ENCODE assay signal across 8 cellular contexts in the genomic region with DNA sequence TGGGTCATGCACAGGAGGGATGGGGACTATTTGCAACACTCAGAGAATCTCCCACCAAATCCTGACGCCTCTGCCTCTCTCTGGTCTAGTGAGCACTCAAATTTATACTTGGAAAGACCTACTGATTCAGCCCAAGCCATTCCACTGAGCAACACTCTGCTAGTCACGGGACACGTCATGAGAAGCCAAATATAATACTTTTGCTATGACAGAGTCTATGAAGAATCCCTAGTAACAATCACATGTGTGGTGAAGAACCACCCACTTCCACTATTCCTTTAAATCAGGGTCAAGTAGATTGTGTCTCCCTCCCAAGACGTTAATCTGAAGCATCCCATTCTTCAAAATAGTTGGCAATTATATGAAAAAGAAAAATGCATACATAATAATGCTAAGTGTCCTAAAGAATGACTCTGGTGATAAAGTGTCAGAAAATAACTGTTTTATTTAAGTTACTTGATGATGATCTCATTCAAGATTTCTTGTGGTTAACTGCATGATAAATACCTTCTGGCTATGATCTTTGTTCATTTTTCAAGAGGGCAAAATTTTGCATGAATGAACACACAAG. TPM values are rescaled to one million over a fixed set of nuclear protein-coding genes. Genes with fewer than 3 reads are reported as not detected.
DNase-seq lines count a peak whose midpoint lies in the region; ATAC-seq, FAIRE-seq and TF ChIP-seq lines count a peak whose summit lies in the region.

No MANE protein-coding gene starts in this region.

- in situ Hi-C loops in HepG2 (cut with HindIII; ENCODE audit: extremely low pct_ligation_motif_present, low pct_unique_long_range_greater_than_20kb) = no loop called here

- H3K4me3 Mint-ChIP-seq in CD4-positive, alpha-beta memory T cell = no peak overlapping the region
- H3K4me3 Mint-ChIP-seq in type B pancreatic cell = no peak overlapping the region

- WGBS in HepG2 (ENCODE audit: low lambda C conversion rate) = 97% methylated on average over 4 of the region's 4 CpGs

- intact Hi-C loops in HepG2 (cut with micrococcal nuclease; ENCODE audit: unreplicated experiment) = no loop called here
- intact Hi-C loops in CD4-positive, alpha-beta memory T cell (cut with micrococcal nuclease) = no loop called here

- no peaks in the 10 kb centered on the region for H3K27me3 Mint-ChIP-seq in CD4-positive, alpha-beta memory T cell
- H3K27me3 Mint-ChIP-seq in type B pancreatic cell = no peaks in the 10 kb centered on the region

- no peak overlapping the region for H2AFZ ChIP-seq in HepG2 (ENCODE audit: low read length)

- H3K27me3 ChIP-seq in bronchial epithelial cell (ENCODE audit: control insufficient read depth, insufficient read depth, low read length) (no peaks in the 10 kb centered on the region), HepG2 (ENCODE audit: control insufficient read depth in 1 of 2, insufficient read depth in 2 of 2, low read length in 2 of 2) (no peaks in the 10 kb centered on the region)
- H3K27me3 ChIP-seq in CD4-positive, alpha-beta memory T cell (ENCODE audit: insufficient read depth, low read length) = no peaks in the 10 kb centered on the region

- H3K4me1 Mint-ChIP-seq in CD4-positive, alpha-beta memory T cell = peaks cover 28 to 42% (median 39%) of the 10 kb centered on the region in 4 donors
- H3K4me1 Mint-ChIP-seq in type B pancreatic cell (ENCODE audit: unreplicated experiment) = peaks cover 21% of the 10 kb centered on the region

- peaks cover 15% of the 10 kb centered on the region for H3K4me1 ChIP-seq in HepG2 (ENCODE audit: insufficient read depth, low read length)
- no peaks in the 10 kb centered on the region for H3K4me1 ChIP-seq in CD4-positive, alpha-beta memory T cell (ENCODE audit: insufficient read depth, low read length)

- no TSS peak for BruUV-seq in HepG2 (replicated peaks; lab: Mats Ljungman, UMichigan)

- no peaks in the 10 kb centered on the region for H3K36me3 ChIP-seq in bronchial epithelial cell (ENCODE audit: control insufficient read depth, insufficient read depth, low read length)
- H3K36me3 ChIP-seq in HepG2 (replicated peaks in 1 of 2; ENCODE audit: control insufficient read depth in 1 of 2, insufficient read depth in 2 of 2, low read length in 2 of 2) = peaks cover 0 to 2% of the 10 kb centered on the region in 2 experiments; a peak in 1 of 5 replicates
- no peaks in the 10 kb centered on the region for H3K36me3 ChIP-seq in CD4-positive, alpha-beta memory T cell (ENCODE audit: insufficient read depth, low read length)

- TF ChIP-seq CTCF in bronchial epithelial cell (IDR thresholded peaks at IDR 0.05; ENCODE audit: insufficient read depth, low read length, severe bottlenecking) (no peak), omental fat pad (IDR thresholded peaks at IDR 0.05) (no peak), HepG2 (CRISPR knock-in tag; IDR thresholded peaks at IDR 0.05) (no peak), type B pancreatic cell (conservative IDR thresholded peaks at IDR 0.05) (no peak)

- POLR2A ChIA-PET in HepG2 (lab: Yijun Ruan, JAX) = no interaction called here
- POLR2A ChIA-PET in CD4-positive, alpha-beta memory T cell (lab: Charles Lee; ENCODE audit: partially characterized antibody) = no interaction called here

- TF ChIP-seq EP300 in HepG2 (IDR thresholded peaks at IDR 0.05; ENCODE audit: low read depth in 2 of 2, low read length in 2 of 2) (no peak), HepG2 (CRISPR knock-in tag; IDR thresholded peaks at IDR 0.05; ENCODE audit: borderline replicate concordance) (no peak)

- peak; percentile 96 for DNase-seq in EL
- peak; percentile 93 for DNase-seq in bronchial epithelial cell (ENCODE audit: low read depth)
- DNase-seq in omental fat pad (ENCODE audit: low spot score) = no peak
- no peak for DNase-seq in HepG2 (ENCODE audit: low spot score)
- no peak for DNase-seq in CD4-positive, alpha-beta memory T cell
- DNase-seq in type B pancreatic cell (ENCODE audit: extremely low spot score, unreplicated experiment) = no peak
- DNase-seq in effector CD4-positive, alpha-beta T cell = no peak

- peak; percentile 55 for ATAC-seq in HG03159 (IDR thresholded peaks at IDR 0.05; ENCODE audit: unreplicated experiment)
- ATAC-seq in omental fat pad (ENCODE audit: low FRiP score) = peak; percentile 56
- no peak for ATAC-seq in HepG2

- no peaks in the 10 kb centered on the region for H3K9me3 Mint-ChIP-seq in CD4-positive, alpha-beta memory T cell
- no peaks in the 10 kb centered on the region for H3K9me3 Mint-ChIP-seq in type B pancreatic cell

- no peak overlapping the region for H3K4me2 ChIP-seq in HepG2 (ENCODE audit: low read depth, low read length)

- peaks cover 7 to 13% of the 10 kb centered on the region in 2 donors for H3K36me3 Mint-ChIP-seq in CD4-positive, alpha-beta memory T cell
- H3K36me3 Mint-ChIP-seq in type B pancreatic cell = peaks cover 4% of the 10 kb centered on the region

- H3K79me2 ChIP-seq in HepG2 (ENCODE audit: insufficient read depth, low read length) = peaks cover 17% of the 10 kb centered on the region

- H3K4me3 ChIP-seq in bronchial epithelial cell (ENCODE audit: low read depth, low read length) = no peak overlapping the region
- H3K4me3 ChIP-seq in HepG2 (replicated peaks in 1 of 3; ENCODE audit: insufficient read depth in 1 of 3, low read depth in 2 of 3, low read length in 3 of 3) = no peak overlapping the region
- H3K4me3 ChIP-seq in CD4-positive, alpha-beta memory T cell (ENCODE audit: low read length in 2 of 2) = no peak overlapping the region

- H3K27ac ChIP-seq in HepG2 (ENCODE audit: extremely low read length, insufficient read depth, low read length) = no peak overlapping the region
- no peak overlapping the region for H3K27ac ChIP-seq in CD4-positive, alpha-beta memory T cell (ENCODE audit: low read depth, low read length)

- peaks cover 7% of the 10 kb centered on the region; the same call in 1 of the 2 replicates for H4K20me1 ChIP-seq in HepG2 (ENCODE audit: insufficient read depth, low read length)

- TF ChIP-seq RAD21 in HepG2 (CRISPR knock-in tag; IDR thresholded peaks at IDR 0.05) = no peak

- FAIRE-seq in bronchial epithelial cell (lab: Jason Lieb, UNC) (no peak), HepG2 (lab: Jason Lieb, UNC) (no peak)

- no peaks in the 10 kb centered on the region for H3K9me3 ChIP-seq in HepG2 (ENCODE audit: low read length)
- no peaks in the 10 kb centered on the region for H3K9me3 ChIP-seq in CD4-positive, alpha-beta memory T cell (ENCODE audit: control insufficient read depth in 1 of 2, low read length in 2 of 2)

- no peak for TF ChIP-seq POLR2A in HepG2 (IDR thresholded peaks at IDR 0.05; ENCODE audit: insufficient read depth in 1 of 2, low read depth in 2 of 2, low read length in 2 of 2)

- no peak overlapping the region for H3K9ac ChIP-seq in HepG2 (ENCODE audit: insufficient read depth, low read depth, low read length)

- CTCF ChIA-PET in HepG2 (lab: Yijun Ruan, JAX; ENCODE audit: low intra/inter-chr PET ratio, low total read pairs) = no interaction called here
- CTCF ChIA-PET in CD4-positive, alpha-beta memory T cell (lab: Charles Lee; ENCODE audit: partially characterized antibody) = no interaction called here

- H3K27ac Mint-ChIP-seq in CD4-positive, alpha-beta memory T cell = no peak overlapping the region
- H3K27ac Mint-ChIP-seq in type B pancreatic cell = no peak overlapping the region

TF ChIP-seq in HepG2, 621 proteins besides CTCF, POLR2A, EP300 and RAD21 (continues in another document):
- TF ChIP-seq ZNF660 (CRISPR knock-in tag; IDR thresholded peaks at IDR 0.05; ENCODE audit: borderline replicate concordance, low read depth) (no peak), XBP1 (CRISPR knock-in tag; IDR thresholded peaks at IDR 0.05) (no peak), POGZ (CRISPR knock-in tag; IDR thresholded peaks at IDR 0.05) (no peak), REPIN1 (CRISPR knock-in tag; IDR thresholded peaks at IDR 0.05; ENCODE audit: borderline replicate concordance, low read depth) (no peak)
- TF ChIP-seq, protein P1, sequence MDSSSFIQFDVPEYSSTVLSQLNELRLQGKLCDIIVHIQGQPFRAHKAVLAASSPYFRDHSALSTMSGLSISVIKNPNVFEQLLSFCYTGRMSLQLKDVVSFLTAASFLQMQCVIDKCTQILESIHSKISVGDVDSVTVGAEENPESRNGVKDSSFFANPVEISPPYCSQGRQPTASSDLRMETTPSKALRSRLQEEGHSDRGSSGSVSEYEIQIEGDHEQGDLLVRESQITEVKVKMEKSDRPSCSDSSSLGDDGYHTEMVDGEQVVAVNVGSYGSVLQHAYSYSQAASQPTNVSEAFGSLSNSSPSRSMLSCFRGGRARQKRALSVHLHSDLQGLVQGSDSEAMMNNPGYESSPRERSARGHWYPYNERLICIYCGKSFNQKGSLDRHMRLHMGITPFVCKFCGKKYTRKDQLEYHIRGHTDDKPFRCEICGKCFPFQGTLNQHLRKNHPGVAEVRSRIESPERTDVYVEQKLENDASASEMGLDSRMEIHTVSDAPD (CRISPR knock-in tag; IDR thresholded peaks at IDR 0.05) = no peak

RNA-seq across cellular contexts. Expression of a gene that starts 28.5 kb away (rescaled TPM):
- total RNA-seq in bronchial epithelial cell = 62.1 and 99.5 TPM in 2 replicates
- 10 to 100 TPM; 53.0 to 63.1 (median 56.5) TPM for total RNA-seq in omental fat pad
- 86.8 and 113 TPM in 2 replicates for total RNA-seq in HepG2 (2016; rRNA removed; fragmentation: Illumina TruSeq; extraction: Trizol)
- total RNA-seq in HepG2 (2016; cell fraction: cytosol; rRNA removed; fragmentation: Illumina TruSeq; extraction: Trizol; ENCODE audit: low read depth) = 29.7 and 33.8 TPM in 2 replicates
- total RNA-seq in HepG2 (2016; cell fraction: insoluble cytoplasmic fraction; rRNA removed; fragmentation: Illumina TruSeq; extraction: Trizol) = 87.0 and 114 TPM in 2 replicates
- 54.7 and 58.0 TPM in 2 replicates for total RNA-seq in HepG2 (2016; cell fraction: membrane; rRNA removed; fragmentation: Illumina TruSeq; extraction: Trizol)
- total RNA-seq in HepG2 (2016; cell fraction: nucleus; rRNA removed; fragmentation: Illumina TruSeq; extraction: Trizol) = 52.8 and 60.4 TPM in 2 replicates
- 27.1 and 32.7 TPM in 2 replicates for polyA plus RNA-seq in HepG2 (2011; rRNA removed)
- 23.8 and 33.2 TPM in 2 replicates for polyA plus RNA-seq in HepG2 (2011; cell fraction: cytosol; rRNA removed)
- 10.2 and 11.3 TPM in 2 replicates for polyA plus RNA-seq in HepG2 (2011; cell fraction: nucleus; rRNA removed)
- polyA plus RNA-seq in HepG2 (2012) = 39.2 and 41.8 TPM in 2 replicates
- polyA plus RNA-seq in HepG2 (2016; cell fraction: cytosol; fragmentation: Illumina TruSeq; extraction: Trizol; ENCODE audit: low read depth) = 26.9 and 31.2 TPM in 2 replicates
- 106 and 107 TPM in 2 replicates for polyA plus RNA-seq in HepG2 (2016; cell fraction: insoluble cytoplasmic fraction; fragmentation: Illumina TruSeq; extraction: Trizol; ENCODE audit: low read depth)
- polyA plus RNA-seq in HepG2 (2016; cell fraction: membrane; fragmentation: Illumina TruSeq; extraction: Trizol; ENCODE audit: low read depth) = 40.2 and 43.6 TPM in 2 replicates
- polyA plus RNA-seq in HepG2 (2016; cell fraction: nucleus; fragmentation: Illumina TruSeq; extraction: Trizol; ENCODE audit: insufficient read depth, low read depth) = 40.1 and 42.8 TPM in 2 replicates
- 16.7 and 45.4 TPM in 2 replicates for polyA minus RNA-seq in HepG2 (2011; rRNA and poly(A)+ RNA removed; ENCODE audit: low replicate concordance)
- 22.4 and 36.4 TPM in 2 replicates for polyA minus RNA-seq in HepG2 (2011; cell fraction: cytosol; rRNA and poly(A)+ RNA removed)
- polyA minus RNA-seq in HepG2 (2011; cell fraction: nucleus; rRNA and poly(A)+ RNA removed) = 50.9 and 57.8 TPM in 2 replicates
- total RNA-seq in CD4-positive, alpha-beta memory T cell = 10 to 100 TPM; 25.2 to 25.7 TPM
- polyA plus RNA-seq in CD4-positive, alpha-beta memory T cell = 10 to 100 TPM; 45.5 to 77.3 TPM
- total RNA-seq in type B pancreatic cell (ENCODE audit: low replicate concordance) = 59.2 and 71.0 TPM in 2 replicates

Comparison
In these comparisons a context has a peak if more than half of its experiments do, and no peak if none do; other contexts are left out.
1. DNase-seq: peak in EL (single experiment) and bronchial epithelial cell (single experiment); none in omental fat pad (single experiment), HepG2 (single experiment), CD4-positive, alpha-beta memory T cell (0 of 5), type B pancreatic cell (single experiment) and effector CD4-positive, alpha-beta T cell (single experiment).